In the genomic region with DNA sequence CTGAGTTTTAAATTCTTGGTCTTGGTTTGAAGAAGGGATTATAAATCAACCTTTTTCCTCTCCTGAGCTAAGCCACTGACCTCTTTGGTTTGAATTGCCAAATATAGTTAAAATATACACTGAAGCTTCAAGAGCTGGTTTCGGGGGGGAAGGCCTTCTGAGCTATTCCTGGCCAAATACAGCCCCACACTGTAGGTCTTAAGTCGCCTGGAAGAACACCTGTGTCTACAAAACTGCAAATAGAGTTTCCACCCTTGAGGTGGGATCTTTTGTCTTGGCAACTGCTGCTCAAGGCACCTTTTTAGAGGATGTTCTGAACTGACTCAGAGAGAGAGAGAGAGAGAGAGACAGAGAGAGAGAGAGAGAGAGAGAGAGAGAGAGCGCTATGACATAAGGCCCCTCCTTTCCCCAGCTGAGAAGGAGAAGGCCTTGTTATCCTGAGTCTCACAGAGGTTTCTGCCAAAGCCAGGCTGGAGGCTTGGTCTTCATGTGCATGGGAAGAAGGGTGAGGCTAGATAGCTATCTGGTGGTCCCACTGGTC, we compare ENCODE assay signal across 12 cellular contexts. TPM values are rescaled to one million over a fixed set of nuclear protein-coding genes. Genes with fewer than 3 reads are reported as not detected.
A peak's percentile ranks its signal among the peaks of the same experiment; 100 is the strongest.
DNase-seq lines count a peak whose midpoint lies in the region; ATAC-seq, FAIRE-seq and TF ChIP-seq lines count a peak whose summit lies in the region.
"Had no signal": no experiment of that assay in that cellular context is flagged by ENCODE, and none has a peak within 500 bp of the region (broad histone marks: within the 10 kb centered on the region; RNA-seq: fewer than 3 reads in every experiment).

No MANE protein-coding gene starts in this region.

- H3K4me3 Mint-ChIP-seq in HFFc6 (no peak overlapping the region), osteocyte (ENCODE audit: unreplicated experiment) (no peak overlapping the region)
- H3K4me3 Mint-ChIP-seq: CD8-positive, alpha-beta T cell; GM23338 had no signal

- no peak overlapping the region for H2AFZ ChIP-seq in mammary epithelial cell (ENCODE audit: low read depth, low read length)
- H2AFZ ChIP-seq: GM23338 had no signal

- BruUV-seq in mammary epithelial cell (replicated peaks; lab: Mats Ljungman, UMichigan) = no TSS peak

- 96% methylated on average over 3 of the region's 3 CpGs for WGBS in mammary epithelial cell (ENCODE audit: low coverage, missing lambda C conversion rate)

- H3K27me3 ChIP-seq in mammary epithelial cell (ENCODE audit: insufficient read depth, low read length) = no peaks in the 10 kb centered on the region

- H3K27ac ChIP-seq in mammary epithelial cell (ENCODE audit: insufficient read depth, low read depth, low read length) = no peak overlapping the region

- CTCF ChIA-PET in mammary epithelial cell (lab: Charles Lee; ENCODE audit: low non-redundant PET) = interaction anchor here (0.6 to 1.9 kb wide), 3 partner anchors 56 to 208 kb away, joined by 3 to 14 read pairs (median 3); no protein-coding TSS in a partner anchor

- ATAC-seq in HG03175 (IDR thresholded peaks at IDR 0.05; ENCODE audit: unreplicated experiment) = no peak
- no peak for ATAC-seq in GM21717 (IDR thresholded peaks at IDR 0.05; ENCODE audit: unreplicated experiment)
- no peak for ATAC-seq in HG02610 (IDR thresholded peaks at IDR 0.05; ENCODE audit: unreplicated experiment)
- ATAC-seq: body of pancreas; CD8-positive, alpha-beta T cell; GM23338 had no signal

- FAIRE-seq in G401.6 (lab: Jason Lieb, UNC) = peak; percentile 27

- peaks cover 31% of the 10 kb centered on the region for H3K4me1 Mint-ChIP-seq in HFFc6 (ENCODE audit: low read depth)
- peaks cover 24% of the 10 kb centered on the region for H3K4me1 Mint-ChIP-seq in osteocyte (ENCODE audit: unreplicated experiment)

- DNase-seq in HFFc6 = no peak
- peak; percentile 26 for DNase-seq in mammary epithelial cell
- DNase-seq in osteocyte (ENCODE audit: extremely low spot score, unreplicated experiment) = no peak
- DNase-seq in pons (ENCODE audit: low spot score) = no peak
- DNase-seq: body of pancreas; CD8-positive, alpha-beta T cell; T-helper 9 cell had no signal

- in situ Hi-C loops in mammary epithelial cell (cut with MboI; ENCODE audit: low sequenced_read_pairs in 2 of 2) = loop anchor here (10.0 to 25.0 kb wide), 5 partner anchors 323 to 698 kb away; no protein-coding TSS in a partner anchor

- no peak overlapping the region for H3K4me3 ChIP-seq in mammary epithelial cell (replicated peaks in 1 of 3; ENCODE audit: insufficient read depth in 1 of 3, low read depth in 2 of 3, low read length in 3 of 3)
- H3K4me3 ChIP-seq: body of pancreas, GM23338 had no signal

- TF ChIP-seq CTCF in HFFc6 (IDR thresholded peaks at IDR 0.05) = no peak
- TF ChIP-seq CTCF in mammary epithelial cell (conservative IDR thresholded peaks at IDR 0.05 in 1 of 2, IDR thresholded peaks at IDR 0.05 in 1 of 2; ENCODE audit: extremely low read depth in 1 of 2, insufficient read depth in 1 of 2, low read depth in 1 of 2, low read length in 2 of 2) = no peak
- TF ChIP-seq CTCF in osteocyte (IDR thresholded peaks at IDR 0.05) = no peak

- no peak overlapping the region for H3K9ac ChIP-seq in mammary epithelial cell (ENCODE audit: insufficient read depth, low read length)

- H3K79me2 ChIP-seq in mammary epithelial cell (ENCODE audit: insufficient read depth, low read length) = peaks cover 18% of the 10 kb centered on the region

- H3K9me3 Mint-ChIP-seq in HFFc6 (peaks cover 19% of the 10 kb centered on the region), osteocyte (ENCODE audit: unreplicated experiment) (no peaks in the 10 kb centered on the region)
- H3K9me3 Mint-ChIP-seq: CD8-positive, alpha-beta T cell had no signal

- peaks cover 3% of the 10 kb centered on the region for H3K36me3 ChIP-seq in mammary epithelial cell (ENCODE audit: insufficient read depth, low read length)

- intact Hi-C loops in mammary epithelial cell (cut with micrococcal nuclease) = no loop called here

- H3K27me3 Mint-ChIP-seq in HFFc6 (ENCODE audit: insufficient read depth) (peaks cover 44% of the 10 kb centered on the region), osteocyte (ENCODE audit: unreplicated experiment) (no peaks in the 10 kb centered on the region)

- H3K9me3 ChIP-seq in mammary epithelial cell (replicated peaks; ENCODE audit: insufficient read depth, low read length) = no peaks in the 10 kb centered on the region
- H3K9me3 ChIP-seq: body of pancreas had no signal

- H4K20me1 ChIP-seq in mammary epithelial cell (ENCODE audit: insufficient read depth, low read length) = no peaks in the 10 kb centered on the region

- H3K4me2 ChIP-seq in mammary epithelial cell (ENCODE audit: insufficient read depth, low read depth, low read length) = no peak overlapping the region
- H3K4me2 ChIP-seq: GM23338 had no signal

- peak overlapping the region; percentile 43; the same call in 1 of the 2 replicates for H3K27ac Mint-ChIP-seq in HFFc6
- peak overlapping the region; percentile 65 for H3K27ac Mint-ChIP-seq in osteocyte (ENCODE audit: unreplicated experiment)
- H3K27ac Mint-ChIP-seq: CD8-positive, alpha-beta T cell; GM23338 had no signal

- H3K4me1 ChIP-seq in mammary epithelial cell (ENCODE audit: insufficient read depth, low read length) = peaks cover 41% of the 10 kb centered on the region

- H3K36me3 Mint-ChIP-seq in HFFc6 (ENCODE audit: low read depth) = peaks cover 30% of the 10 kb centered on the region
- peaks cover 27% of the 10 kb centered on the region for H3K36me3 Mint-ChIP-seq in osteocyte (ENCODE audit: unreplicated experiment)
- H3K36me3 Mint-ChIP-seq: CD8-positive, alpha-beta T cell had no signal

- dilution Hi-C loops in mammary epithelial cell (cut with HindIII; ENCODE audit: low sequenced_read_pairs) = no loop called here

RNA-seq across cellular contexts. Expression of a gene that starts 5.5 kb away (rescaled TPM):
- total RNA-seq in HFFc6 (2021; fragmentation: NEBNext Ultra II Directional; extraction: Animal tissue kit (Norgen Biotek cat#: 25700)) = 100 to 1,000 TPM; 219 to 346 (median 321) TPM
- total RNA-seq in mammary epithelial cell = 100 to 1,000 TPM in 1 of 2 donors, 10 to 100 TPM in 1; 74.6 to 231 TPM
- 48.9 TPM for polyA plus RNA-seq in mammary epithelial cell
- 28.9 TPM for polyA minus RNA-seq in mammary epithelial cell
- total RNA-seq in osteocyte = 239 and 244 TPM in 2 replicates

RNA-seq across cellular contexts. Expression of a gene that starts 16.4 kb away (rescaled TPM):
- 10 to 100 TPM; 25.2 to 36.0 (median 30.7) TPM for total RNA-seq in HFFc6 (2021; fragmentation: NEBNext Ultra II Directional; extraction: Animal tissue kit (Norgen Biotek cat#: 25700))
- 10 to 100 TPM; 32.0 to 32.7 TPM for total RNA-seq in mammary epithelial cell
- 19.1 TPM for polyA plus RNA-seq in mammary epithelial cell
- polyA minus RNA-seq in mammary epithelial cell = 61.2 TPM
- total RNA-seq in osteocyte = 65.2 and 80.0 TPM in 2 replicates
